8 cellular contexts compared by ENCODE assay signal in genomic region chr1:34929853-34930701, GRCh38. TPM values are rescaled to one million over a fixed set of nuclear protein-coding genes. Genes with fewer than 3 reads are reported as not detected.
DNase-seq lines count a peak whose midpoint lies in the region; ATAC-seq and TF ChIP-seq lines count a peak whose summit lies in the region.

No MANE protein-coding gene starts in this region.

- no peak for ATAC-seq in HG02678 (IDR thresholded peaks at IDR 0.05; ENCODE audit: unreplicated experiment)
- no peak for ATAC-seq in HG03097 (IDR thresholded peaks at IDR 0.05; ENCODE audit: low FRiP score, unreplicated experiment)

- H3K36me3 Mint-ChIP-seq in Caco-2 (ENCODE audit: insufficient read depth, unreplicated experiment), result no peaks in the 10 kb centered on the region
- no peaks in the 10 kb centered on the region for H3K36me3 Mint-ChIP-seq in endodermal cell (ENCODE audit: low read depth)

- H3K27me3 Mint-ChIP-seq in Caco-2 (ENCODE audit: insufficient read depth, unreplicated experiment) (peaks cover 8% of the 10 kb centered on the region), endodermal cell (ENCODE audit: insufficient read depth) (peaks cover 80% of the 10 kb centered on the region)

- peak overlapping the region; percentile 44 for H3K4me2 ChIP-seq in parathyroid adenoma (ENCODE audit: low read length)

- no peak overlapping the region for H3K9ac ChIP-seq in endodermal cell (ENCODE audit: extremely low read depth, low read length, poor library complexity, severe bottlenecking)
- H3K9ac ChIP-seq in parathyroid adenoma, result no peak overlapping the region

- POLR2A ChIA-PET in Caco-2 (lab: Charles Lee), result no interaction called here
- POLR2A ChIA-PET in HEK293T (lab: Yijun Ruan, JAX), result interaction anchor here (1.9 kb wide), 1 partner anchor 54 kb away, joined by 8 read pairs; the partner anchor contains the start of gene TMEM35B

- H3K27me3 ChIP-seq in Caco-2 (replicated peaks; ENCODE audit: control insufficient read depth, insufficient read depth, low read length) (peaks cover 2% of the 10 kb centered on the region; the same call in 1 of the 2 replicates), endodermal cell (ENCODE audit: control insufficient read depth, insufficient read depth, low read length, poor library complexity, severe bottlenecking) (peaks cover 60% of the 10 kb centered on the region), parathyroid adenoma (ENCODE audit: control insufficient read depth, insufficient read depth, low read length) (peaks cover 9% of the 10 kb centered on the region)

- H3K4me1 Mint-ChIP-seq in Caco-2 (ENCODE audit: low read depth, unreplicated experiment) (no peaks in the 10 kb centered on the region), endodermal cell (peaks cover 5% of the 10 kb centered on the region)

- no peak overlapping the region for H3K4me3 Mint-ChIP-seq in Caco-2 (ENCODE audit: unreplicated experiment)
- peak overlapping the region; percentile 52 for H3K4me3 Mint-ChIP-seq in endodermal cell

- H3K27ac Mint-ChIP-seq in Caco-2 (ENCODE audit: unreplicated experiment) (no peak overlapping the region), endodermal cell (no peak overlapping the region)

- TF ChIP-seq CTCF in Caco-2 (IDR thresholded peaks at IDR 0.05; ENCODE audit: insufficient read depth in 1 of 2, low read depth in 1 of 2, low read length in 1 of 2, severe bottlenecking in 1 of 2, unreplicated experiment in 1 of 2) (no peak), endodermal cell (conservative IDR thresholded peaks at IDR 0.05) (no peak), parathyroid adenoma (IDR thresholded peaks at IDR 0.05) (no peak)

- 0 to 2% methylated on average over 15 to 60 of the region's 61 CpGs for WGBS in endodermal cell (ENCODE audit: insufficient coverage in 1 of 2, insufficient read length in 1 of 2), 2 experiments

- no peaks in the 10 kb centered on the region for H3K9me3 ChIP-seq in Caco-2
- H3K9me3 ChIP-seq in endodermal cell (ENCODE audit: control insufficient read depth, low read length), result no peaks in the 10 kb centered on the region
- H3K9me3 ChIP-seq in parathyroid adenoma (ENCODE audit: control insufficient read depth, low read length), result no peaks in the 10 kb centered on the region

- H3K27ac ChIP-seq in endodermal cell (ENCODE audit: low read depth, low read length), result no peak overlapping the region
- no peak overlapping the region for H3K27ac ChIP-seq in parathyroid adenoma

- no peaks in the 10 kb centered on the region for H3K79me2 ChIP-seq in parathyroid adenoma

- peak overlapping the region; percentile 79 for H2AFZ ChIP-seq in parathyroid adenoma

- H3K36me3 ChIP-seq in Caco-2 (ENCODE audit: control insufficient read depth, insufficient read depth, low read length) (no peaks in the 10 kb centered on the region), endodermal cell (ENCODE audit: control insufficient read depth, insufficient read depth, low read length) (no peaks in the 10 kb centered on the region), parathyroid adenoma (ENCODE audit: control insufficient read depth, insufficient read depth, low read length) (no peaks in the 10 kb centered on the region)

- H3K4me3 ChIP-seq in Caco-2 (ENCODE audit: low read depth, low read length), result peak overlapping the region; percentile 29
- H3K4me3 ChIP-seq in endodermal cell (ENCODE audit: low read length), result peak overlapping the region; percentile 69
- peak overlapping the region; percentile 27 for H3K4me3 ChIP-seq in parathyroid adenoma (ENCODE audit: low read depth, low read length)

- H3K9me3 Mint-ChIP-seq in Caco-2 (ENCODE audit: unreplicated experiment) (no peaks in the 10 kb centered on the region), endodermal cell (no peaks in the 10 kb centered on the region)

- H3K4me1 ChIP-seq in Caco-2 (0 out of 2 replicates have a peak, but pooled peaks cover 3% of the 10 kb centered on the region), endodermal cell (ENCODE audit: control insufficient read depth, insufficient read depth, low read length) (no peaks in the 10 kb centered on the region), parathyroid adenoma (no peaks in the 10 kb centered on the region)

- CTCF ChIA-PET in Caco-2 (lab: Charles Lee), result interaction anchor here (0.7 kb wide), 1 partner anchor 10 kb away, joined by 4 read pairs; no protein-coding TSS in a partner anchor
- CTCF ChIA-PET in HEK293T (lab: Yijun Ruan, JAX), result no interaction called here

- BruUV-seq in Caco-2 (replicated peaks; lab: Mats Ljungman, UMichigan), result no TSS peak

- DNase-seq in Caco-2, result peak in 1 of 2 experiments; percentile 2
- peak; percentile 67 for DNase-seq in NCI-H510A (lab: John Stamatoyannopoulos, UW)
- peak; percentile 84 for DNase-seq in endodermal cell
- no peak for DNase-seq in NCI-H526 treated with DMSO at 0.1 percent for 48 hours (lab: John Stamatoyannopoulos, UW)
- no peak for DNase-seq in HEK293T (ENCODE audit: extremely low spot score)

- intact Hi-C loops in Caco-2 (cut with micrococcal nuclease; ENCODE audit: unreplicated experiment), result no loop called here

TF ChIP-seq in HEK293T, 16 proteins besides CTCF, POLR2A, EP300 and RAD21:
- TF ChIP-seq ZNF384 (IDR thresholded peaks at IDR 0.05), result no peak
- no peak for TF ChIP-seq SP1 (IDR thresholded peaks at IDR 0.05)
- TF ChIP-seq NFRKB (IDR thresholded peaks at IDR 0.05), result no peak
- TF ChIP-seq ARNT (IDR thresholded peaks at IDR 0.05), result no peak
- TF ChIP-seq FOXM1 (IDR thresholded peaks at IDR 0.05; ENCODE audit: borderline replicate concordance), result no peak
- TF ChIP-seq L3MBTL2 (conservative IDR thresholded peaks at IDR 0.05), result no peak
- TF ChIP-seq FOXA1 (IDR thresholded peaks at IDR 0.05), result no peak
- no peak for TF ChIP-seq FOXK2 (IDR thresholded peaks at IDR 0.05)
- no peak for TF ChIP-seq TARDBP (IDR thresholded peaks at IDR 0.05)
- TF ChIP-seq SUZ12 (IDR thresholded peaks at IDR 0.05), result no peak
- no peak for TF ChIP-seq PKNOX1 (IDR thresholded peaks at IDR 0.05)
- no peak for TF ChIP-seq CTBP1 (IDR thresholded peaks at IDR 0.05; ENCODE audit: borderline replicate concordance)
- TF ChIP-seq HDGF (IDR thresholded peaks at IDR 0.05; ENCODE audit: borderline replicate concordance), result no peak
- no peak for TF ChIP-seq LEF1 (IDR thresholded peaks at IDR 0.05; ENCODE audit: borderline replicate concordance)
- no peak for TF ChIP-seq ELF4 (IDR thresholded peaks at IDR 0.05)
- no peak for TF ChIP-seq BHLHE40 (IDR thresholded peaks at IDR 0.05; ENCODE audit: borderline replicate concordance)

RNA-seq across cellular contexts. Expression of gene DLGAP3, which starts 0.6 kb away (rescaled TPM):
- total RNA-seq in Caco-2 (2022) (0.16 and 0.42 TPM in 2 replicates), endodermal cell (1 to 10 TPM; 4.4 to 4.6 TPM)
- polyA plus RNA-seq in endodermal cell (2013, experiment 1 of 2), result 1.7 TPM
- 1.2 TPM for polyA plus RNA-seq in endodermal cell (2013, experiment 2 of 2)

RNA-seq across cellular contexts. Expression of gene TMEM35B, which starts 55.1 kb away (rescaled TPM):
- total RNA-seq in Caco-2 (2022) (13.0 and 13.9 TPM in 2 replicates), endodermal cell (10 to 100 TPM; 28.2 to 31.3 TPM)
- 22.6 TPM for polyA plus RNA-seq in endodermal cell (2013, experiment 1 of 2)
- polyA plus RNA-seq in endodermal cell (2013, experiment 2 of 2), result 23.1 TPM

Comparison
In these comparisons a context has a peak if more than half of its experiments do, and no peak if none do; other contexts are left out.
1. DNase-seq: peak in NCI-H510A (single experiment) and endodermal cell (single experiment); none in NCI-H526 treated with DMSO at 0.1 percent for 48 hours (single experiment) and HEK293T (single experiment).
2. Peak in every context shown above with its lines, with median percentiles within 50 percentile points of each other: H3K4me3 ChIP-seq.